ENCODE assay signal across 24 cellular contexts in the genomic region with DNA sequence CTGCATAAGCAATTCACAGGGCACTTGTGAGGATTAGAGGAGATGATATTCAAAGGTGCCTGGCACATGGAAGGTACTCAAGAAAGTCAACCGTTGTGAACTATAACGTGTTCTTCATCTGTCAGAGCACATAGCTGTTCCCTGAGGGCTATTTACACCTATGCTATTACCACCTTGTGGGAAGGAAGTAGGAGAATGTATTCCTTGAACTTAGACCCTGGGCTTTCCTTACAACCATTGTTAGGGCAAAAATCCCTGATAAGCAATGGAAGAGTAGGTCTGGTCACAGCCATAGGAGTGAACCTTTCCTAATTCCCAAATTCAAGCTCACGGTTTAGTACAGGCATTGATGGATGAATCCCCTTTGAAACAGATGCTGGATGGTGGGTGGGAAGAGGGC.
A peak's percentile ranks its signal among the peaks of the same experiment; 100 is the strongest.
DNase-seq lines count a peak whose midpoint lies in the region; TF ChIP-seq lines count a peak whose summit lies in the region.
"Had no signal": no experiment of that assay in that cellular context is flagged by ENCODE, and none has a peak within 500 bp of the region (broad histone marks: within the 10 kb centered on the region; RNA-seq: fewer than 3 reads in every experiment).

No MANE protein-coding gene starts in this region.

- no peak overlapping the region for H3K27ac Mint-ChIP-seq in endodermal cell
- H3K27ac Mint-ChIP-seq: B cell; CD4-positive, alpha-beta memory T cell; CD4-positive, CD25-positive, alpha-beta regulatory T cell; CD8-positive, alpha-beta memory T cell had no signal

- H2BK12ac ChIP-seq in neuronal stem cell (ENCODE audit: low read length) = no peak overlapping the region

- no peak overlapping the region for H3K23ac ChIP-seq in neuronal stem cell (ENCODE audit: low read depth, low read length, poor library complexity)

- no peak overlapping the region for H3K4me2 ChIP-seq in neuronal stem cell (ENCODE audit: insufficient read depth, low read length, poor library complexity, severe bottlenecking)
- H3K4me2 ChIP-seq: A549 had no signal

- peak; percentile 33 for DNase-seq in NCI-H82 (lab: John Stamatoyannopoulos, UW)
- no peak for DNase-seq in NCI-H82 treated with DMSO at 0.1 percent for 48 hours (lab: John Stamatoyannopoulos, UW; ENCODE audit: unreplicated experiment)
- no peak for DNase-seq in endodermal cell
- DNase-seq in neuronal stem cell (ENCODE audit: low spot score) = no peak
- DNase-seq in NCI-H2029 (lab: John Stamatoyannopoulos, UW) = no peak
- no peak for DNase-seq in dedifferentiated amniotic fluid mesenchymal stem cell (ENCODE audit: extremely low spot score)
- DNase-seq in kidney glomerular epithelial cell (lab: John Stamatoyannopoulos, UW) = no peak
- DNase-seq: C1 segment of cervical spinal cord; CD4-positive, alpha-beta memory T cell; CD4-positive, CD25-positive, alpha-beta regulatory T cell; CD8-positive, alpha-beta memory T cell; COR-L47; DMS 273 treated with DMSO at 0.1 percent for 48 hours; DMS153; DMS53; DMS79; DND-41; EL; GDM1 had no signal

- no peaks in the 10 kb centered on the region for H3K79me1 ChIP-seq in neuronal stem cell (ENCODE audit: low read depth, low read length)

- H3K4me3 ChIP-seq in endodermal cell (ENCODE audit: low read length) (peak overlapping the region; percentile 48), neuronal stem cell (ENCODE audit: low read length in 2 of 2) (no peak overlapping the region)
- H3K4me3 ChIP-seq: A549, GM12878 had no signal

- H3K27me3 Mint-ChIP-seq in endodermal cell (ENCODE audit: insufficient read depth) = peaks cover 3% of the 10 kb centered on the region

- H3K18ac ChIP-seq in neuronal stem cell (ENCODE audit: low read length) = no peak overlapping the region

- no peak for TF ChIP-seq CTCF in endodermal cell (conservative IDR thresholded peaks at IDR 0.05)

- no peak overlapping the region for H2BK15ac ChIP-seq in neuronal stem cell (ENCODE audit: low read length)

- no peak overlapping the region for H3K4ac ChIP-seq in neuronal stem cell (ENCODE audit: low read length)

- H4K91ac ChIP-seq in neuronal stem cell (ENCODE audit: low read depth, low read length, poor library complexity) = no peak overlapping the region

- no peak overlapping the region for H3K27ac ChIP-seq in endodermal cell (ENCODE audit: low read depth, low read length)
- H3K27ac ChIP-seq in neuronal stem cell (replicated peaks; ENCODE audit: low read length) = no peak overlapping the region
- H3K27ac ChIP-seq: 22Rv1, A549 had no signal

- H3K36me3 Mint-ChIP-seq in endodermal cell (ENCODE audit: low read depth) = no peaks in the 10 kb centered on the region
- H3K36me3 Mint-ChIP-seq: CD14-positive monocyte; CD4-positive, alpha-beta memory T cell; CD4-positive, CD25-positive, alpha-beta regulatory T cell; CD8-positive, alpha-beta memory T cell had no signal

- H3K27me3 ChIP-seq in endodermal cell (ENCODE audit: control insufficient read depth, insufficient read depth, low read length, poor library complexity, severe bottlenecking) (no peaks in the 10 kb centered on the region), neuronal stem cell (ENCODE audit: control insufficient read depth in 3 of 3, insufficient read depth in 3 of 3, low read depth in 1 of 3, low read length in 3 of 3) (peaks cover 0 to 2% (median 0%) of the 10 kb centered on the region in 3 experiments)

- H3K36me3 ChIP-seq in endodermal cell (ENCODE audit: control insufficient read depth, insufficient read depth, low read length) (no peaks in the 10 kb centered on the region), neuronal stem cell (replicated peaks in 1 of 2; ENCODE audit: control insufficient read depth in 2 of 2, insufficient read depth in 2 of 2, low read length in 2 of 2) (no peaks in the 10 kb centered on the region)

- no peak overlapping the region for H3K9ac ChIP-seq in endodermal cell (ENCODE audit: extremely low read depth, low read length, poor library complexity, severe bottlenecking)
- peak overlapping the region; percentile 9 for H3K9ac ChIP-seq in neuronal stem cell (ENCODE audit: low read depth, low read length, poor library complexity)

- no peak overlapping the region for H4K8ac ChIP-seq in neuronal stem cell (ENCODE audit: low read depth, low read length)

- H2AFZ ChIP-seq in neuronal stem cell (ENCODE audit: low read length) = no peak overlapping the region

- 75% methylated on average over 3 of the region's 3 CpGs; no CpG with 5 or more reads in 1 of the 2 experiments for WGBS in endodermal cell (ENCODE audit: insufficient coverage in 1 of 2, insufficient read length in 1 of 2), 2 experiments
- no CpG with 5 or more reads among the region's 3 CpGs for WGBS in neuronal stem cell (ENCODE audit: extremely low coverage in 2 of 2, insufficient read length in 2 of 2, insufficient replicate concordance in 1 of 2), 2 donors

- no peak overlapping the region for H2BK120ac ChIP-seq in neuronal stem cell (ENCODE audit: low read depth, low read length)

- H3K4me1 ChIP-seq in endodermal cell (ENCODE audit: control insufficient read depth, insufficient read depth, low read length) (peaks cover 12% of the 10 kb centered on the region), neuronal stem cell (ENCODE audit: control insufficient read depth in 2 of 2, insufficient read depth in 1 of 2, low read depth in 1 of 2, low read length in 2 of 2) (no peaks in the 10 kb centered on the region)
- H3K4me1 ChIP-seq: A549 had no signal

- H3K4me3 Mint-ChIP-seq in endodermal cell = no peak overlapping the region
- H3K4me3 Mint-ChIP-seq: B cell; CD4-positive, alpha-beta memory T cell; CD4-positive, CD25-positive, alpha-beta regulatory T cell; CD8-positive, alpha-beta memory T cell had no signal

- H3K14ac ChIP-seq in neuronal stem cell (ENCODE audit: low read length) = no peak overlapping the region

- peaks cover 16% of the 10 kb centered on the region for H3K4me1 Mint-ChIP-seq in endodermal cell
- H3K4me1 Mint-ChIP-seq: B cell; CD4-positive, alpha-beta memory T cell; CD4-positive, CD25-positive, alpha-beta regulatory T cell; CD8-positive, alpha-beta memory T cell had no signal

- H3K9me3 ChIP-seq in endodermal cell (ENCODE audit: control insufficient read depth, low read length) (no peaks in the 10 kb centered on the region), neuronal stem cell (replicated peaks in 1 of 2; ENCODE audit: control insufficient read depth in 2 of 2, insufficient read depth in 1 of 2, low read depth in 1 of 2, low read length in 2 of 2) (no peaks in the 10 kb centered on the region)
- H3K9me3 ChIP-seq: A549 had no signal

- H3K9me3 Mint-ChIP-seq in endodermal cell = no peaks in the 10 kb centered on the region

- no peak overlapping the region for H2AK5ac ChIP-seq in neuronal stem cell (ENCODE audit: low read depth, low read length)

- H2BK5ac ChIP-seq in neuronal stem cell (ENCODE audit: low read length) = no peak overlapping the region
